10 cellular contexts compared by ENCODE assay signal in genomic region chr15:69665641-69666091, GRCh38.
A peak's percentile ranks its signal among the peaks of the same experiment; 100 is the strongest.
DNase-seq lines count a peak whose midpoint lies in the region; ATAC-seq and TF ChIP-seq lines count a peak whose summit lies in the region.
"Had no signal": no experiment of that assay in that cellular context is flagged by ENCODE, and none has a peak within 500 bp of the region (broad histone marks: within the 10 kb centered on the region; RNA-seq: fewer than 3 reads in every experiment).

No MANE protein-coding gene starts in this region.

- H3K4me1 ChIP-seq in left ventricle myocardium inferior: peaks cover 23% of the 10 kb centered on the region
- H3K4me1 ChIP-seq: BE2C, right lobe of liver had no signal

- peak overlapping the region; percentile 84 for H3K27ac Mint-ChIP-seq in dendritic cell treated with granulocyte-macrophage colony-stimulating factor and Interleukin-4, amounts not matched to agents 40 ng/mL and 50 ng/mL, for 4 days
- H3K27ac Mint-ChIP-seq in stimulated activated naive B cell treated with anti-CD40 and anti-IgM and Interleukin-4, amounts not matched to agents 10 μg/mL and 1 μg/mL and 100 μg/mL, for 72 hours: peak overlapping the region; percentile 57

- H3K36me3 Mint-ChIP-seq in dendritic cell treated with granulocyte-macrophage colony-stimulating factor and Interleukin-4, amounts not matched to agents 40 ng/mL and 50 ng/mL, for 4 days (ENCODE audit: low read depth): no peaks in the 10 kb centered on the region
- H3K36me3 Mint-ChIP-seq in stimulated activated naive B cell treated with anti-CD40 and anti-IgM and Interleukin-4, amounts not matched to agents 10 μg/mL and 1 μg/mL and 100 μg/mL, for 72 hours: no peaks in the 10 kb centered on the region

- no peak overlapping the region for H3K4me3 ChIP-seq in left ventricle myocardium inferior
- H3K4me3 ChIP-seq: right lobe of liver had no signal

- H3K27ac ChIP-seq in left ventricle myocardium inferior (replicated peaks): no peak overlapping the region
- H3K27ac ChIP-seq: right lobe of liver had no signal

- ATAC-seq in Right ventricle myocardium inferior (peak; percentile 29), HG03521 (IDR thresholded peaks at IDR 0.05; ENCODE audit: unreplicated experiment) (no peak)
- no peak for ATAC-seq in stimulated activated naive B cell treated with anti-CD40 and anti-IgM and Interleukin-4, amounts not matched to agents 10 μg/mL and 1 μg/mL and 100 μg/mL, for 72 hours (replicated peaks)

- no peaks in the 10 kb centered on the region for H3K36me3 ChIP-seq in left ventricle myocardium inferior
- H3K36me3 ChIP-seq: BE2C, right lobe of liver had no signal

- no peak for DNase-seq in Right ventricle myocardium inferior (ENCODE audit: missing footprints)
- DNase-seq in left ventricle myocardium inferior: no peak
- DNase-seq in NCI-H774 (lab: John Stamatoyannopoulos, UW): peak; percentile 21
- DNase-seq in stimulated activated naive B cell treated with anti-CD40 and anti-IgM and Interleukin-4, amounts not matched to agents 10 μg/mL and 1 μg/mL and 100 μg/mL, for 72 hours: no peak
- no peak for DNase-seq in HuH-7.5 (ENCODE audit: low spot score)
- no peak for DNase-seq in effector CD4-positive, alpha-beta T cell
- DNase-seq: BE2C, right lobe of liver had no signal

- H3K9me3 Mint-ChIP-seq in dendritic cell treated with granulocyte-macrophage colony-stimulating factor and Interleukin-4, amounts not matched to agents 40 ng/mL and 50 ng/mL, for 4 days: no peaks in the 10 kb centered on the region
- no peaks in the 10 kb centered on the region for H3K9me3 Mint-ChIP-seq in stimulated activated naive B cell treated with anti-CD40 and anti-IgM and Interleukin-4, amounts not matched to agents 10 μg/mL and 1 μg/mL and 100 μg/mL, for 72 hours

- no peak for TF ChIP-seq CTCF in left ventricle myocardium inferior (IDR thresholded peaks at IDR 0.05; ENCODE audit: borderline replicate concordance)

- no peaks in the 10 kb centered on the region for H3K9me3 ChIP-seq in left ventricle myocardium inferior (replicated peaks)
- H3K9me3 ChIP-seq: BE2C, right lobe of liver had no signal

- peaks cover 61% of the 10 kb centered on the region for H3K4me1 Mint-ChIP-seq in dendritic cell treated with granulocyte-macrophage colony-stimulating factor and Interleukin-4, amounts not matched to agents 40 ng/mL and 50 ng/mL, for 4 days (ENCODE audit: low read depth)
- peaks cover 36 to 53% of the 10 kb centered on the region in 2 donors for H3K4me1 Mint-ChIP-seq in stimulated activated naive B cell treated with anti-CD40 and anti-IgM and Interleukin-4, amounts not matched to agents 10 μg/mL and 1 μg/mL and 100 μg/mL, for 72 hours

- H3K4me3 Mint-ChIP-seq in dendritic cell treated with granulocyte-macrophage colony-stimulating factor and Interleukin-4, amounts not matched to agents 40 ng/mL and 50 ng/mL, for 4 days: no peak overlapping the region
- no peak overlapping the region for H3K4me3 Mint-ChIP-seq in stimulated activated naive B cell treated with anti-CD40 and anti-IgM and Interleukin-4, amounts not matched to agents 10 μg/mL and 1 μg/mL and 100 μg/mL, for 72 hours

- H3K27me3 ChIP-seq in left ventricle myocardium inferior (ENCODE audit: low read depth): peaks cover 62% of the 10 kb centered on the region
- H3K27me3 ChIP-seq: right lobe of liver had no signal

- peaks cover 10% of the 10 kb centered on the region for H3K27me3 Mint-ChIP-seq in dendritic cell treated with granulocyte-macrophage colony-stimulating factor and Interleukin-4, amounts not matched to agents 40 ng/mL and 50 ng/mL, for 4 days
- peaks cover 0 to 12% of the 10 kb centered on the region in 2 donors for H3K27me3 Mint-ChIP-seq in stimulated activated naive B cell treated with anti-CD40 and anti-IgM and Interleukin-4, amounts not matched to agents 10 μg/mL and 1 μg/mL and 100 μg/mL, for 72 hours

- intact Hi-C loops in Right ventricle myocardium inferior (cut with DNase I) (no loop called here), left ventricle myocardium inferior (cut with micrococcal nuclease) (no loop called here)
- intact Hi-C loops in dendritic cell treated with granulocyte-macrophage colony-stimulating factor and Interleukin-4, amounts not matched to agents 40 ng/mL and 50 ng/mL, for 4 days (cut with micrococcal nuclease): loop anchor here (5.0 kb wide), 2 partner anchors 88 to 437 kb away; no protein-coding TSS in a partner anchor
